Comparison of ENCODE assay signal across 8 cellular contexts in genomic region chr1:205318231-205318991, GRCh38. TPM values are rescaled to one million over a fixed set of nuclear protein-coding genes. Genes with fewer than 3 reads are reported as not detected.
DNase-seq lines count a peak whose midpoint lies in the region; ATAC-seq and TF ChIP-seq lines count a peak whose summit lies in the region.

No MANE protein-coding gene starts in this region.

- no peak for TF ChIP-seq POLR2A in HCT116 (IDR thresholded peaks at IDR 0.05; ENCODE audit: borderline replicate concordance, extremely low read depth, insufficient read depth, insufficient read length)

- CTCF ChIA-PET in HCT116 (lab: Charles Lee) = interaction anchor here (1.1 to 10.6 kb wide), 5 partner anchors 19 to 167 kb away, joined by 3 to 397 read pairs (median 10); no protein-coding TSS in a partner anchor
- CTCF ChIA-PET in activated CD8-positive, alpha-beta memory T cell treated with anti-CD3 and anti-CD28 coated beads, Interleukin-2, amount 10 ng/mL, durations not matched to agents 7 days and 5 days (lab: Charles Lee) = interaction anchor here (0.7 to 29.1 kb wide), 5 partner anchors 8 to 38 kb away, joined by 3 to 1096 read pairs (median 3); no protein-coding TSS in a partner anchor

- BruUV-seq in HCT116 (replicated peaks; lab: Mats Ljungman, UMichigan) = no TSS peak

- WGBS in endodermal cell (ENCODE audit: insufficient coverage in 1 of 2, insufficient read length in 1 of 2), 2 experiments = 76 to 80% methylated on average over 3 to 5 of the region's 6 CpGs

- no peaks in the 10 kb centered on the region for H3K9me3 ChIP-seq in HCT116 (ENCODE audit: control insufficient read depth in 1 of 2, insufficient read depth in 1 of 2, low read depth in 1 of 2, low read length in 2 of 2)
- no peaks in the 10 kb centered on the region for H3K9me3 ChIP-seq in endodermal cell (ENCODE audit: control insufficient read depth, low read length)

- peaks cover 3% of the 10 kb centered on the region for H3K27me3 Mint-ChIP-seq in endodermal cell (ENCODE audit: insufficient read depth)
- H3K27me3 Mint-ChIP-seq in progenitor cell of endocrine pancreas = peaks cover 7% of the 10 kb centered on the region
- peaks cover 3% of the 10 kb centered on the region for H3K27me3 Mint-ChIP-seq in activated CD8-positive, alpha-beta memory T cell treated with anti-CD3 and anti-CD28 coated beads, Interleukin-2, amount 10 ng/mL, durations not matched to agents 7 days and 5 days

- H3K4me1 ChIP-seq in HCT116 (ENCODE audit: control insufficient read depth in 1 of 2, insufficient read depth in 2 of 2, low read length in 2 of 2) (peaks cover 45 to 59% of the 10 kb centered on the region in 2 experiments), endodermal cell (ENCODE audit: control insufficient read depth, insufficient read depth, low read length) (peaks cover 29% of the 10 kb centered on the region)

- intact Hi-C loops in HCT116 (cut with micrococcal nuclease) = no loop called here

- H3K4me1 Mint-ChIP-seq in endodermal cell = peaks cover 71% of the 10 kb centered on the region
- H3K4me1 Mint-ChIP-seq in progenitor cell of endocrine pancreas (ENCODE audit: low read depth) = peaks cover 51% of the 10 kb centered on the region
- peaks cover 66% of the 10 kb centered on the region for H3K4me1 Mint-ChIP-seq in activated CD8-positive, alpha-beta memory T cell treated with anti-CD3 and anti-CD28 coated beads, Interleukin-2, amount 10 ng/mL, durations not matched to agents 7 days and 5 days

- no peak for TF ChIP-seq CTCF in HCT116 (IDR thresholded peaks at IDR 0.05 in 2 of 3, conservative IDR thresholded peaks at IDR 0.05 in 1 of 3; ENCODE audit: borderline replicate concordance in 1 of 3, insufficient read depth in 1 of 3, low read depth in 2 of 3, low read length in 2 of 3)
- no peak for TF ChIP-seq CTCF in endodermal cell (conservative IDR thresholded peaks at IDR 0.05)
- no peak for TF ChIP-seq CTCF in progenitor cell of endocrine pancreas (IDR thresholded peaks at IDR 0.05; ENCODE audit: unreplicated experiment)

- no peak for TF ChIP-seq RAD21 in HCT116 (IDR thresholded peaks at IDR 0.05; ENCODE audit: low read depth)

- H3K36me3 Mint-ChIP-seq in endodermal cell (ENCODE audit: low read depth) (peaks cover 3% of the 10 kb centered on the region), progenitor cell of endocrine pancreas (ENCODE audit: insufficient read depth) (no peaks in the 10 kb centered on the region)
- H3K36me3 Mint-ChIP-seq in activated CD8-positive, alpha-beta memory T cell treated with anti-CD3 and anti-CD28 coated beads, Interleukin-2, amount 10 ng/mL, durations not matched to agents 7 days and 5 days = peaks cover 9% of the 10 kb centered on the region

- H3K4me2 ChIP-seq in HCT116 (ENCODE audit: low read length) = peak overlapping the region; percentile 46

- H2AFZ ChIP-seq in HCT116 (ENCODE audit: low read depth, low read length, poor library complexity, severe bottlenecking) = no peak overlapping the region

- H3K27me3 ChIP-seq in HCT116 (ENCODE audit: insufficient read depth, low read length) = no peaks in the 10 kb centered on the region
- no peaks in the 10 kb centered on the region for H3K27me3 ChIP-seq in endodermal cell (ENCODE audit: control insufficient read depth, insufficient read depth, low read length, poor library complexity, severe bottlenecking)

- H3K9ac ChIP-seq in HCT116 (ENCODE audit: low read length) (no peak overlapping the region), endodermal cell (ENCODE audit: extremely low read depth, low read length, poor library complexity, severe bottlenecking) (peak overlapping the region; percentile 35)

- H4K20me1 ChIP-seq in HCT116 (ENCODE audit: insufficient read depth) = no peaks in the 10 kb centered on the region

- peaks cover 65% of the 10 kb centered on the region; the same call in 1 of the 2 replicates for H3K79me2 ChIP-seq in HCT116 (ENCODE audit: insufficient read depth, low read length)

- peak overlapping the region; percentile 83 for H3K27ac Mint-ChIP-seq in endodermal cell
- H3K27ac Mint-ChIP-seq in progenitor cell of endocrine pancreas = peak overlapping the region; percentile 81
- no peak overlapping the region for H3K27ac Mint-ChIP-seq in activated CD8-positive, alpha-beta memory T cell treated with anti-CD3 and anti-CD28 coated beads, Interleukin-2, amount 10 ng/mL, durations not matched to agents 7 days and 5 days

- H3K4me3 Mint-ChIP-seq in endodermal cell = peak overlapping the region; percentile 95
- peak overlapping the region; percentile 54 for H3K4me3 Mint-ChIP-seq in progenitor cell of endocrine pancreas (ENCODE audit: low read depth)
- H3K4me3 Mint-ChIP-seq in activated CD8-positive, alpha-beta memory T cell treated with anti-CD3 and anti-CD28 coated beads, Interleukin-2, amount 10 ng/mL, durations not matched to agents 7 days and 5 days = no peak overlapping the region

- ATAC-seq in HCT116 (no peak), GM19452 (IDR thresholded peaks at IDR 0.05; ENCODE audit: unreplicated experiment) (no peak), HG03469 (IDR thresholded peaks at IDR 0.05; ENCODE audit: unreplicated experiment) (no peak)
- ATAC-seq in activated CD8-positive, alpha-beta memory T cell treated with anti-CD3 and anti-CD28 coated beads, Interleukin-2, amount 10 ng/mL, durations not matched to agents 7 days and 5 days = no peak

- no peak for DNase-seq in HCT116 (ENCODE audit: low read depth, low spot score)
- peak; percentile 88 for DNase-seq in NCI-H748 (lab: John Stamatoyannopoulos, UW; ENCODE audit: unreplicated experiment)
- DNase-seq in endodermal cell = peak; percentile 80
- no peak for DNase-seq in progenitor cell of endocrine pancreas (ENCODE audit: low spot score, unreplicated experiment)
- DNase-seq in midbrain (lab: John Stamatoyannopoulos, UW) = no peak
- DNase-seq in activated CD8-positive, alpha-beta memory T cell treated with anti-CD3 and anti-CD28 coated beads, Interleukin-2, amount 10 ng/mL, durations not matched to agents 7 days and 5 days = no peak

- H3K4me3 ChIP-seq in HCT116 (replicated peaks in 1 of 2; ENCODE audit: low read depth in 1 of 2, low read length in 2 of 2) (no peak overlapping the region; a peak in 1 of 4 replicates), endodermal cell (ENCODE audit: low read length) (peak overlapping the region; percentile 97)

- H3K36me3 ChIP-seq in HCT116 (ENCODE audit: control insufficient read depth in 1 of 2, insufficient read depth in 2 of 2, low read length in 2 of 2) = no peaks in the 10 kb centered on the region
- peaks cover 13% of the 10 kb centered on the region for H3K36me3 ChIP-seq in endodermal cell (ENCODE audit: control insufficient read depth, insufficient read depth, low read length)

- RAD21 ChIA-PET in HCT116 (lab: Charles Lee; ENCODE audit: low non-redundant PET in 1 of 2, low total read pairs in 2 of 2, uncharacterized antibody in 2 of 2, unreplicated experiment in 2 of 2) = interaction anchor here (0.8 to 2.7 kb wide), 6 partner anchors 17 to 47 kb away, joined by 3 to 12 read pairs (median 6); no protein-coding TSS in a partner anchor

- H3K9me3 Mint-ChIP-seq in endodermal cell = no peaks in the 10 kb centered on the region
- no peaks in the 10 kb centered on the region for H3K9me3 Mint-ChIP-seq in progenitor cell of endocrine pancreas (ENCODE audit: low read depth)
- H3K9me3 Mint-ChIP-seq in activated CD8-positive, alpha-beta memory T cell treated with anti-CD3 and anti-CD28 coated beads, Interleukin-2, amount 10 ng/mL, durations not matched to agents 7 days and 5 days (ENCODE audit: low read depth) = no peaks in the 10 kb centered on the region

- no peak overlapping the region for H3K27ac ChIP-seq in HCT116 (ENCODE audit: low read depth, low read length)
- H3K27ac ChIP-seq in endodermal cell (ENCODE audit: low read depth, low read length) = no peak overlapping the region

- no peaks in the 10 kb centered on the region for H3K9me2 ChIP-seq in HCT116 (ENCODE audit: insufficient read depth)

- POLR2A ChIA-PET in HCT116 (lab: Charles Lee) = interaction anchor here (1.1 kb wide), 1 partner anchor 19 kb away, joined by 3 read pairs; no protein-coding TSS in a partner anchor

TF ChIP-seq in HCT116, 20 proteins besides CTCF, POLR2A, EP300 and RAD21 (continues in another document):
- TF ChIP-seq CEBPB (IDR thresholded peaks at IDR 0.05; ENCODE audit: low read depth) (no peak), FOSL1 (IDR thresholded peaks at IDR 0.05; ENCODE audit: low read depth) (no peak)

RNA-seq across cellular contexts. Expression of gene NUAK2, which starts 3.1 kb away (rescaled TPM):
- 3.0 TPM for total RNA-seq in HCT116 (2021; ENCODE audit: unreplicated experiment)
- 1.4 and 1.5 TPM in 2 replicates for polyA plus RNA-seq in HCT116 (2012)
- total RNA-seq in endodermal cell = 10 to 100 TPM; 13.4 to 19.1 TPM
- 21.8 TPM for polyA plus RNA-seq in endodermal cell (2013, experiment 1 of 2)
- polyA plus RNA-seq in endodermal cell (2013, experiment 2 of 2) = 21.0 TPM
- total RNA-seq in progenitor cell of endocrine pancreas = 4.5 and 5.6 TPM in 2 replicates
- total RNA-seq in activated CD8-positive, alpha-beta memory T cell treated with anti-CD3 and anti-CD28 coated beads, Interleukin-2, amount 10 ng/mL, durations not matched to agents 7 days and 5 days = 1 to 10 TPM; 1.9 to 6.0 TPM

RNA-seq across cellular contexts. Expression of gene KLHDC8A, which starts 38.3 kb away (rescaled TPM):
- total RNA-seq in HCT116 (2021; ENCODE audit: unreplicated experiment) = 0.49 TPM
- polyA plus RNA-seq in HCT116 (2012) = 0.17 TPM in 2 replicates
- total RNA-seq in endodermal cell = under 1 TPM; 0.38 to 0.53 TPM
- polyA plus RNA-seq in endodermal cell (2013, experiment 1 of 2) = 14.6 TPM
- polyA plus RNA-seq in endodermal cell (2013, experiment 2 of 2) = 13.5 TPM
- 0.18 and 0.36 TPM in 2 replicates for total RNA-seq in progenitor cell of endocrine pancreas
- total RNA-seq in activated CD8-positive, alpha-beta memory T cell treated with anti-CD3 and anti-CD28 coated beads, Interleukin-2, amount 10 ng/mL, durations not matched to agents 7 days and 5 days = not detected

Comparison
In these comparisons a context has a peak if more than half of its experiments do, and no peak if none do; other contexts are left out.
1. DNase-seq: peak in NCI-H748 (single experiment) and endodermal cell (single experiment); none in HCT116 (single experiment), progenitor cell of endocrine pancreas (single experiment), midbrain (single experiment) and activated CD8-positive, alpha-beta memory T cell treated with anti-CD3 and anti-CD28 coated beads, Interleukin-2, amount 10 ng/mL, durations not matched to agents 7 days and 5 days (single experiment).